Comparison of ENCODE assay signal across 10 cellular contexts in genomic region chr2:216151313-216152030, GRCh38. TPM values are rescaled to one million over a fixed set of nuclear protein-coding genes. Genes with fewer than 3 reads are reported as not detected.
DNase-seq lines count a peak whose midpoint lies in the region; ATAC-seq and TF ChIP-seq lines count a peak whose summit lies in the region.
"Had no signal": no experiment of that assay in that cellular context is flagged by ENCODE, and none has a peak within 500 bp of the region (broad histone marks: within the 10 kb centered on the region; RNA-seq: fewer than 3 reads in every experiment).

No MANE protein-coding gene starts in this region.

- peaks cover 2% of the 10 kb centered on the region for H3K27me3 Mint-ChIP-seq in GM23338 (ENCODE audit: insufficient read depth, low read depth, poor library complexity)
- no peaks in the 10 kb centered on the region for H3K27me3 Mint-ChIP-seq in activated T-helper 1 cell treated with anti-CD3 and anti-CD28 coated beads, Interleukin-12 subunit alpha, Interleukin-12 subunit beta, Interleukin-2, Interleukin-4 antibody, amounts not matched to agents 30 ng/mL and 10 ng/mL and 1 ng/mL, durations not matched to agents 14 hours and 24 hours and 36 hours (ENCODE audit: insufficient read depth)

- H3K4me1 ChIP-seq in GM23338 (ENCODE audit: insufficient read depth): no peaks in the 10 kb centered on the region
- H3K4me1 ChIP-seq: thyroid gland had no signal

- H3F3A ChIP-seq in GM23338 (replicated peaks; ENCODE audit: low read depth): peaks cover 18% of the 10 kb centered on the region

- ATAC-seq in GM23338 (no peak), GM18867 (IDR thresholded peaks at IDR 0.05; ENCODE audit: unreplicated experiment) (no peak), GM19455 (IDR thresholded peaks at IDR 0.05; ENCODE audit: unreplicated experiment) (no peak)

- no peaks in the 10 kb centered on the region for H3K9me3 Mint-ChIP-seq in GM23338
- no peaks in the 10 kb centered on the region for H3K9me3 Mint-ChIP-seq in activated T-helper 1 cell treated with anti-CD3 and anti-CD28 coated beads, Interleukin-12 subunit alpha, Interleukin-12 subunit beta, Interleukin-2, Interleukin-4 antibody, amounts not matched to agents 30 ng/mL and 10 ng/mL and 1 ng/mL, durations not matched to agents 14 hours and 24 hours and 36 hours
- H3K9me3 Mint-ChIP-seq: immature natural killer cell had no signal

- peaks cover 8% of the 10 kb centered on the region for H3K4me1 Mint-ChIP-seq in GM23338
- peaks cover 49% of the 10 kb centered on the region for H3K4me1 Mint-ChIP-seq in activated T-helper 1 cell treated with anti-CD3 and anti-CD28 coated beads, Interleukin-12 subunit alpha, Interleukin-12 subunit beta, Interleukin-2, Interleukin-4 antibody, amounts not matched to agents 30 ng/mL and 10 ng/mL and 1 ng/mL, durations not matched to agents 14 hours and 24 hours and 36 hours (ENCODE audit: low read depth)

- TF ChIP-seq CTCF in AG09319 (IDR thresholded peaks at IDR 0.05; ENCODE audit: low read depth, low read length) (peak; percentile 6), GM23338 (conservative IDR thresholded peaks at IDR 0.05; ENCODE audit: low read depth in 2 of 2) (no peak)

- H4K20me1 ChIP-seq in GM23338 (replicated peaks; ENCODE audit: insufficient read depth): peaks cover 54% of the 10 kb centered on the region

- DNase-seq in AG09319 (ENCODE audit: extremely low read depth, low read depth) (no peak), GM23338 (ENCODE audit: low spot score) (no peak), glomerular visceral epithelial cell (ENCODE audit: extremely low spot score) (peak; percentile 70), occipital lobe (lab: John Stamatoyannopoulos, UW) (no peak), NOMO-1 (lab: John Stamatoyannopoulos, UW; ENCODE audit: unreplicated experiment in 2 of 2) (no peak)
- DNase-seq in activated T-helper 1 cell treated with anti-CD3 and anti-CD28 coated beads, Interleukin-12 subunit alpha, Interleukin-12 subunit beta, Interleukin-2, Interleukin-4 antibody, amounts not matched to agents 30 ng/mL and 10 ng/mL and 1 ng/mL, durations not matched to agents 14 hours and 24 hours and 36 hours (ENCODE audit: low spot score): no peak
- DNase-seq: immature natural killer cell, thyroid gland had no signal

- H3K36me3 ChIP-seq in GM23338 (ENCODE audit: insufficient read depth): peaks cover 91% of the 10 kb centered on the region

- no peak overlapping the region for H3K4me2 ChIP-seq in GM23338

- H3K27me3 ChIP-seq in GM23338 (ENCODE audit: insufficient read depth): no peaks in the 10 kb centered on the region
- H3K27me3 ChIP-seq: thyroid gland had no signal

- intact Hi-C loops in activated T-helper 1 cell treated with anti-CD3 and anti-CD28 coated beads, Interleukin-12 subunit alpha, Interleukin-12 subunit beta, Interleukin-2, Interleukin-4 antibody, amounts not matched to agents 30 ng/mL and 10 ng/mL and 1 ng/mL, durations not matched to agents 14 hours and 24 hours and 36 hours (cut with micrococcal nuclease): loop anchor here (1.0 kb wide), 1 partner anchor 253 kb away; no protein-coding TSS in a partner anchor

- H3K4me3 ChIP-seq in GM23338: no peak overlapping the region
- H3K4me3 ChIP-seq: thyroid gland had no signal

- no peak overlapping the region for H3K4me3 Mint-ChIP-seq in GM23338
- H3K4me3 Mint-ChIP-seq in activated T-helper 1 cell treated with anti-CD3 and anti-CD28 coated beads, Interleukin-12 subunit alpha, Interleukin-12 subunit beta, Interleukin-2, Interleukin-4 antibody, amounts not matched to agents 30 ng/mL and 10 ng/mL and 1 ng/mL, durations not matched to agents 14 hours and 24 hours and 36 hours: no peak overlapping the region
- H3K4me3 Mint-ChIP-seq: immature natural killer cell had no signal

- H3K9me2 ChIP-seq in GM23338 (ENCODE audit: insufficient read depth): no peaks in the 10 kb centered on the region

- H3K27ac ChIP-seq in GM23338 (ENCODE audit: low read depth): 0 out of 2 replicates have a peak overlapping the region, but pooled peaks have one; percentile 27
- H3K27ac ChIP-seq: thyroid gland had no signal

- H3K79me2 ChIP-seq in GM23338 (replicated peaks; ENCODE audit: insufficient read depth): peaks cover 91% of the 10 kb centered on the region

- peaks cover 96% of the 10 kb centered on the region for H3K36me3 Mint-ChIP-seq in GM23338 (ENCODE audit: low read depth)
- H3K36me3 Mint-ChIP-seq in activated T-helper 1 cell treated with anti-CD3 and anti-CD28 coated beads, Interleukin-12 subunit alpha, Interleukin-12 subunit beta, Interleukin-2, Interleukin-4 antibody, amounts not matched to agents 30 ng/mL and 10 ng/mL and 1 ng/mL, durations not matched to agents 14 hours and 24 hours and 36 hours (ENCODE audit: low read depth): peaks cover 73% of the 10 kb centered on the region

- no peak overlapping the region for H2AFZ ChIP-seq in GM23338

- no peak overlapping the region for H3K27ac Mint-ChIP-seq in GM23338
- H3K27ac Mint-ChIP-seq in activated T-helper 1 cell treated with anti-CD3 and anti-CD28 coated beads, Interleukin-12 subunit alpha, Interleukin-12 subunit beta, Interleukin-2, Interleukin-4 antibody, amounts not matched to agents 30 ng/mL and 10 ng/mL and 1 ng/mL, durations not matched to agents 14 hours and 24 hours and 36 hours: peak overlapping the region; percentile 18

TF ChIP-seq in GM23338, 12 proteins besides CTCF, POLR2A, EP300 and RAD21 (continues in another document):
- TF ChIP-seq CREB1 (CRISPR knock-in tag; IDR thresholded peaks at IDR 0.05; ENCODE audit: low read depth) (no peak), POLR2AphosphoS5 (IDR thresholded peaks at IDR 0.05; ENCODE audit: low read depth) (no peak), JUNB (IDR thresholded peaks at IDR 0.05; ENCODE audit: unreplicated experiment) (no peak), STAT1 (IDR thresholded peaks at IDR 0.05; ENCODE audit: unreplicated experiment) (no peak), REST (IDR thresholded peaks at IDR 0.05; ENCODE audit: unreplicated experiment) (no peak), ETS1 (IDR thresholded peaks at IDR 0.05) (no peak), EZH2 (IDR thresholded peaks at IDR 0.05; ENCODE audit: low read depth, unreplicated experiment) (no peak), EZH2phosphoT487 (IDR thresholded peaks at IDR 0.05; ENCODE audit: unreplicated experiment) (no peak)

RNA-seq across cellular contexts. Expression of gene XRCC5, which starts 42.3 kb away (rescaled TPM):
- total RNA-seq in GM23338 (2014; rRNA removed; shearing (Covaris generic)): 482 and 499 TPM in 2 replicates
- 432 and 524 TPM in 2 replicates for polyA plus RNA-seq in GM23338 (2016; fragmentation: Nextera tagmentation; extraction: Ambion mirVana)
- 430 and 484 TPM in 2 replicates for total RNA-seq in activated T-helper 1 cell treated with anti-CD3 and anti-CD28 coated beads, Interleukin-12 subunit alpha, Interleukin-12 subunit beta, Interleukin-2, Interleukin-4 antibody, amounts not matched to agents 30 ng/mL and 10 ng/mL and 1 ng/mL, durations not matched to agents 14 hours and 24 hours and 36 hours
- 366 TPM for total RNA-seq in occipital lobe
